8 cellular contexts compared by ENCODE assay signal in the genomic region with DNA sequence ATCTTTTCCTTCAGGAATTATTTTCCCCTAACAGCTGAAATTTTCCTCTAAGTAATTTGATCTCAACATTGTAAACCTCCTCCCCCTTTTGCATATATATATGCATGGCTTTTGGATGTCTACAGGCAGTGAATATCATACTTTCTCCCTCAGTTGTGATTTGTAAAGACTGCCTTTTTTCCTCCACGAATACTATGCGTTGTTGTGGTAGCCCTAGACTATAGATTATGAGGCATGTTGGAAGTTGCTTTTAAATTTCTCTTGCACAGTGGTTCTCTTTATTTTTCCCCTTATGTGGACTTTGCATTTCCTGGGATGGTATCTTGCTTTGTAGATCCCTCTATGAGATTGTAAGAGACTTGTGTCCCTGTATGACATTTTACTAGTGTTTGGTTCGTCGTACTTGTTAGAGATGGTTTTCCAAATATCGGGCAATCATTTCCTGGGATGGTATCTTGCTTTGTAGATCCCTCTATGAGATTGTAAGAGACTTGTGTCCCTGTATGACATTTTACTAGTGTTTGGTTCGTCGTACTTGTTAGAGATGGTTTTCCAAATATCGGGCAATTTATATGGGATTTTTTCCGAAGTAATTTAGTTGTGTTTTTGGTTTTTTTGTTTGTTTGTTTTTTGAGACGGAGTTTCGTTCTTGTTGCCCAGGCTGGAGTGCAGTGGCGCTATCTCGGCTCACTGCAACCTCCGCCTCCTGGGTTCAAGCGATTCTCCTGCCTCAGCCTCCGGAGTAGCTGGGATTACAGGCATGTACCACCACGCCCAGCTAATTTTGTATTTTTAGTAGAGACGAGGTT. TPM values are rescaled to one million over a fixed set of nuclear protein-coding genes. Genes with fewer than 3 reads are reported as not detected.
DNase-seq lines count a peak whose midpoint lies in the region; ATAC-seq and TF ChIP-seq lines count a peak whose summit lies in the region.
"Not testable (repeated sequence)": the region's sequence is repeated elsewhere in the genome, so short reads cannot be mapped to it uniquely, and the experiment has no call there.

No MANE protein-coding gene starts in this region.

- H3K4me1 Mint-ChIP-seq in memory B cell: peaks cover 38% of the 10 kb centered on the region

- not testable (repeated sequence) for H3K36me3 ChIP-seq in GM06990 (ENCODE audit: control insufficient read depth, insufficient read depth, low read length); body of pancreas (replicated peaks in 1 of 2; ENCODE audit: insufficient read depth in 1 of 2, low read depth in 2 of 2); psoas muscle (ENCODE audit: insufficient read depth in 1 of 2, low read depth in 1 of 2); aorta (ENCODE audit: control insufficient read depth in 1 of 2, insufficient read depth in 2 of 2, low read length in 1 of 2)

- not testable (repeated sequence) for ATAC-seq in body of pancreas; memory B cell (ENCODE audit: low read depth); psoas muscle; aorta (ENCODE audit: low FRiP score)

- peak overlapping the region; percentile 89 to 95 (median 94) for H3K27ac ChIP-seq in body of pancreas
- H3K27ac ChIP-seq in psoas muscle: peak overlapping the region; percentile 96
- not testable (repeated sequence) for H3K27ac ChIP-seq in aorta (ENCODE audit: low read depth in 1 of 2, low read length in 2 of 2)

- H3K9me3 ChIP-seq in body of pancreas; psoas muscle; aorta (ENCODE audit: control insufficient read depth, low read length): not testable (repeated sequence)

- H3K4me3 ChIP-seq in GM06990 (replicated peaks; ENCODE audit: low read depth, low read length) (peak overlapping the region; percentile 90), LNCaP clone FGC (ENCODE audit: low read depth, low read length) (peak overlapping the region; percentile 98), WI38 (ENCODE audit: low read depth, low read length) (peak overlapping the region; percentile 97), fibroblast of mammary gland (ENCODE audit: control insufficient read depth, low read depth, low read length) (peak overlapping the region; percentile 95), psoas muscle (peak overlapping the region; percentile 93), aorta (ENCODE audit: low read length in 2 of 2) (peak overlapping the region; percentile 28 to 58)
- H3K4me3 ChIP-seq in body of pancreas: not testable (repeated sequence)

- H3K36me3 Mint-ChIP-seq in memory B cell: not testable (repeated sequence)

- intact Hi-C loops in body of pancreas (cut with DNase I): not testable (repeated sequence)
- intact Hi-C loops in psoas muscle (cut with DNase I): loop anchor here (5.0 kb wide), 1 partner anchor 54 kb away; no protein-coding TSS in a partner anchor
- intact Hi-C loops in aorta (cut with DNase I): loop anchor here (5.0 kb wide), 4 partner anchors 54 to 256 kb away; partner anchors contain the start of gene HERPUD1 (in 1 of the 2)

- not testable (repeated sequence) for H3K27me3 ChIP-seq in GM06990 (replicated peaks; ENCODE audit: control insufficient read depth, insufficient read depth, low read length); body of pancreas; psoas muscle (ENCODE audit: insufficient read depth in 3 of 3, low read length in 2 of 3); aorta (ENCODE audit: control insufficient read depth in 1 of 2, insufficient read depth in 2 of 2, low read length in 1 of 2)

- TF ChIP-seq POLR2A in body of pancreas (IDR thresholded peaks at IDR 0.05): not testable (repeated sequence)

- H3K4me1 ChIP-seq in body of pancreas: peaks cover 43% of the 10 kb centered on the region
- H3K4me1 ChIP-seq in psoas muscle: peaks cover 35% of the 10 kb centered on the region
- peaks cover 2 to 10% of the 10 kb centered on the region in 2 donors for H3K4me1 ChIP-seq in aorta (ENCODE audit: control insufficient read depth in 1 of 2, insufficient read depth in 2 of 2, low read length in 2 of 2)

- not testable (repeated sequence) for H3K27me3 Mint-ChIP-seq in memory B cell

- not testable (repeated sequence) for TF ChIP-seq CTCF in GM06990 (IDR thresholded peaks at IDR 0.05; ENCODE audit: insufficient read depth, low read length, poor library complexity, severe bottlenecking); LNCaP clone FGC (IDR thresholded peaks at IDR 0.05; ENCODE audit: control insufficient read depth, extremely low read depth, insufficient read depth); WI38 (IDR thresholded peaks at IDR 0.05; ENCODE audit: low read depth, low read length); body of pancreas (IDR thresholded peaks at IDR 0.05); fibroblast of mammary gland (conservative IDR thresholded peaks at IDR 0.05; ENCODE audit: control insufficient read depth, insufficient read depth, low read depth, low read length); psoas muscle (IDR thresholded peaks at IDR 0.05)

- peak overlapping the region; percentile 98 for H3K4me3 Mint-ChIP-seq in memory B cell

- DNase-seq in GM06990 (ENCODE audit: extremely low read depth, insufficient read length); LNCaP clone FGC (ENCODE audit: low read depth); body of pancreas; fibroblast of mammary gland (ENCODE audit: low read depth); memory B cell (ENCODE audit: low spot score in 2 of 2); psoas muscle; aorta: not testable (repeated sequence)

- not testable (repeated sequence) for H3K9me3 Mint-ChIP-seq in memory B cell

- WGBS in body of pancreas, 2 donors: 30 to 43% methylated on average over 18 of the region's 18 CpGs
- 79 to 84% (median 81%) methylated on average over 18 of the region's 18 CpGs for WGBS in psoas muscle, 3 donors
- WGBS in aorta, 2 donors: 72 to 75% methylated on average over 17 to 18 of the region's 18 CpGs

- H3K27ac Mint-ChIP-seq in memory B cell: peak overlapping the region; percentile 96

RNA-seq across cellular contexts. Expression of gene RSPRY1, which starts 2.0 kb away (rescaled TPM):
- 10 to 100 TPM; 13.8 to 31.4 TPM for total RNA-seq in body of pancreas
- total RNA-seq in psoas muscle: 10 to 100 TPM; 14.6 to 19.5 (median 16.7) TPM
- polyA plus RNA-seq in psoas muscle: 10 to 100 TPM in 2 of 3 donors, 1 to 10 TPM in 1; 7.1 to 18.2 (median 11.0) TPM
- total RNA-seq in aorta: 10 to 100 TPM; 30.9 to 32.5 TPM
- 10 to 100 TPM; 10.4 to 12.7 TPM for polyA plus RNA-seq in aorta

RNA-seq across cellular contexts. Expression of gene PSME3IP1, which starts 2.3 kb away (rescaled TPM):
- 10 to 100 TPM; 26.7 to 32.9 TPM for total RNA-seq in body of pancreas
- total RNA-seq in psoas muscle: 10 to 100 TPM; 47.9 to 60.4 (median 50.2) TPM
- 10 to 100 TPM; 37.1 to 61.9 (median 47.6) TPM for polyA plus RNA-seq in psoas muscle
- 10 to 100 TPM; 59.8 to 85.7 TPM for total RNA-seq in aorta
- polyA plus RNA-seq in aorta: 10 to 100 TPM; 34.9 to 90.8 TPM

RNA-seq across cellular contexts. Expression of gene ARL2BP, which starts 57.0 kb away (rescaled TPM):
- total RNA-seq in body of pancreas: 10 to 100 TPM; 15.8 to 21.5 TPM
- total RNA-seq in psoas muscle: 10 to 100 TPM; 25.2 to 39.9 (median 29.2) TPM
- 10 to 100 TPM; 47.9 to 88.3 (median 53.3) TPM for polyA plus RNA-seq in psoas muscle
- 10 to 100 TPM; 39.1 to 47.5 TPM for total RNA-seq in aorta
- 10 to 100 TPM; 42.1 to 65.4 TPM for polyA plus RNA-seq in aorta
